Comparison of ENCODE assay signal across 1 cellular context in genomic region chr17:76557368-76558209, GRCh38.
TF ChIP-seq lines count a peak whose summit lies in the region.

No MANE protein-coding gene starts in this region.

TF ChIP-seq in GM23338, 12 proteins besides CTCF, POLR2A, EP300 and RAD21 (continued from another document):
- no peak for TF ChIP-seq ZNF462 (CRISPR knock-in tag; IDR thresholded peaks at IDR 0.05)
- TF ChIP-seq CREB1 (CRISPR knock-in tag; IDR thresholded peaks at IDR 0.05; ENCODE audit: low read depth): peak; percentile 58; the same call in 1 of the 2 replicates
- no peak for TF ChIP-seq ZNF114 (CRISPR knock-in tag; IDR thresholded peaks at IDR 0.05)
TF ChIP-seq in GM23338: peak in this region for 3.
